ENCODE assay signal across 12 cellular contexts in genomic region chr22:48575567-48576332, GRCh38.
DNase-seq lines count a peak whose midpoint lies in the region; ATAC-seq and TF ChIP-seq lines count a peak whose summit lies in the region.
"Had no signal": no experiment of that assay in that cellular context is flagged by ENCODE, and none has a peak within 500 bp of the region (broad histone marks: within the 10 kb centered on the region; RNA-seq: fewer than 3 reads in every experiment).

No MANE protein-coding gene starts in this region.

- ATAC-seq in right cardiac atrium = no peak
- ATAC-seq: PC-3 had no signal

- H3K4me1 ChIP-seq in right cardiac atrium (ENCODE audit: control insufficient read depth, insufficient read depth, low read length) (no peaks in the 10 kb centered on the region), neuron (ENCODE audit: insufficient read depth, low read length) (no peaks in the 10 kb centered on the region), vagina (no peaks in the 10 kb centered on the region)

- H3K27ac ChIP-seq in right cardiac atrium (ENCODE audit: low read length) = no peak overlapping the region
- H3K27ac ChIP-seq in dorsolateral prefrontal cortex = peak overlapping the region in 30 of 59 donors; percentile 35 to 91 (median 76)
- H3K27ac ChIP-seq in vagina = no peak overlapping the region

- no peak overlapping the region for H2AFZ ChIP-seq in neuron (ENCODE audit: low read depth, low read length)

- intact Hi-C loops in right cardiac atrium (cut with DNase I) (loop anchor here in 3 of 4 donors (5.0 to 10.0 kb wide), 3 partner anchors 729 to 1059 kb away; no protein-coding TSS in a partner anchor), cardiac septum (cut with DNase I) (loop anchor here (5.0 kb wide), 1 partner anchor 732 kb away; no protein-coding TSS in a partner anchor), dorsolateral prefrontal cortex (cut with DNase I) (loop anchor here (2.0 to 10.0 kb wide), 12 partner anchors 57 to 1059 kb away; no protein-coding TSS in a partner anchor), vagina (cut with DNase I) (no loop called here)

- H3K36me3 ChIP-seq in neuron (ENCODE audit: insufficient read depth, low read length) = no peaks in the 10 kb centered on the region
- H3K36me3 ChIP-seq in vagina = no peaks in the 10 kb centered on the region

- H3K27me3 ChIP-seq in right cardiac atrium (ENCODE audit: control insufficient read depth, insufficient read depth) (no peaks in the 10 kb centered on the region), dorsolateral prefrontal cortex (peaks cover 0 to 3% (median 0%) of the 10 kb centered on the region in 45 donors), neuron (ENCODE audit: insufficient read depth, low read length) (peaks cover 48% of the 10 kb centered on the region), vagina (no peaks in the 10 kb centered on the region)

- TF ChIP-seq POLR2A in vagina (IDR thresholded peaks at IDR 0.05) = no peak

- H3K9me3 ChIP-seq in right cardiac atrium (ENCODE audit: control insufficient read depth, low read length) = no peaks in the 10 kb centered on the region
- H3K9me3 ChIP-seq in neuron (ENCODE audit: low read length) = no peaks in the 10 kb centered on the region
- H3K9me3 ChIP-seq in vagina = no peaks in the 10 kb centered on the region

- TF ChIP-seq CTCF in dorsolateral prefrontal cortex (IDR thresholded peaks at IDR 0.05 in 54 of 56, conservative IDR thresholded peaks at IDR 0.05 in 2 of 56; ENCODE audit: low read depth in 1 of 56, partially characterized antibody in 56 of 56) = no peak
- TF ChIP-seq CTCF in vagina (IDR thresholded peaks at IDR 0.05) = no peak

- peak; percentile 6 to 33 (median 31) for DNase-seq in right cardiac atrium
- no peak for DNase-seq in cardiac septum (ENCODE audit: low spot score)
- DNase-seq in dorsolateral prefrontal cortex = no peak
- no peak for DNase-seq in vagina (ENCODE audit: extremely low spot score in 2 of 2)
- DNase-seq in NCI-H1436 treated with DMSO at 0.1 percent for 48 hours (lab: John Stamatoyannopoulos, UW) = no peak
- no peak for DNase-seq in nucleus accumbens (lab: John Stamatoyannopoulos, UW)
- DNase-seq in activated CD4-positive, alpha-beta T cell treated with anti-CD3 and anti-CD28 coated beads, Interleukin-2, amount 50 U/mL, for 48 hours = no peak
- DNase-seq: activated CD4-positive, CD25-positive, alpha-beta regulatory T cell; central memory CD4-positive, alpha-beta T cell; PC-3; stimulated activated CD4-positive, alpha-beta T cell treated with anti-CD3 and anti-CD28 coated beads, Interleukin-4, amount 100 ng/mL, for 24 hours had no signal

- H3K4me3 ChIP-seq in right cardiac atrium (ENCODE audit: low read length) (peak overlapping the region; percentile 49), dorsolateral prefrontal cortex (peak overlapping the region in 58 of 59 donors; percentile 39 to 74 (median 60)), neuron (ENCODE audit: low read length) (peak overlapping the region; percentile 32), vagina (peak overlapping the region; percentile 17 to 37)

- WGBS in right cardiac atrium = under 1% methylated on average over 103 of the region's 128 CpGs

Comparison
In these comparisons a context has a peak if more than half of its experiments do, and no peak if none do; other contexts are left out.
1. DNase-seq: peak in right cardiac atrium (3 of 3); none in cardiac septum (single experiment), dorsolateral prefrontal cortex (0 of 10), vagina (0 of 2), NCI-H1436 treated with DMSO at 0.1 percent for 48 hours (single experiment), nucleus accumbens (0 of 56) and activated CD4-positive, alpha-beta T cell treated with anti-CD3 and anti-CD28 coated beads, Interleukin-2, amount 50 U/mL, for 48 hours (0 of 2).
2. H3K27ac ChIP-seq: peak in dorsolateral prefrontal cortex (30 of 59); none in right cardiac atrium (single experiment) and vagina (single experiment).
3. Peak in every context shown above with its lines, with median percentiles within 50 percentile points of each other: H3K4me3 ChIP-seq.